9 cellular contexts compared by ENCODE assay signal in genomic region chr15:45186771-45187577, GRCh38. TPM values are rescaled to one million over a fixed set of nuclear protein-coding genes. Genes with fewer than 3 reads are reported as not detected.
DNase-seq lines count a peak whose midpoint lies in the region; ATAC-seq and TF ChIP-seq lines count a peak whose summit lies in the region.
"Had no signal": no experiment of that assay in that cellular context is flagged by ENCODE, and none has a peak within 500 bp of the region (broad histone marks: within the 10 kb centered on the region; RNA-seq: fewer than 3 reads in every experiment).

No MANE protein-coding gene starts in this region.

- no peaks in the 10 kb centered on the region for H3K9me3 Mint-ChIP-seq in central memory CD8-positive, alpha-beta T cell

- peaks cover 19% of the 10 kb centered on the region for H3K27me3 Mint-ChIP-seq in central memory CD8-positive, alpha-beta T cell

- intact Hi-C loops in mucosa of descending colon (cut with DNase I, micrococcal nuclease): no loop called here

- ATAC-seq in central memory CD8-positive, alpha-beta T cell (replicated peaks; ENCODE audit: extremely low read depth, poor library complexity, severe bottlenecking): no peak
- ATAC-seq in mucosa of descending colon: no peak
- ATAC-seq in HG02870 (IDR thresholded peaks at IDR 0.05; ENCODE audit: unreplicated experiment): no peak
- no peak for ATAC-seq in HG03095 (IDR thresholded peaks at IDR 0.05; ENCODE audit: unreplicated experiment)

- peaks cover 18% of the 10 kb centered on the region for H3K4me1 Mint-ChIP-seq in central memory CD8-positive, alpha-beta T cell

- no peaks in the 10 kb centered on the region for H3K36me3 ChIP-seq in mucosa of descending colon (ENCODE audit: low read depth)

- H3K9me3 ChIP-seq in mucosa of descending colon: no peaks in the 10 kb centered on the region

- no peak for TF ChIP-seq CTCF in mucosa of descending colon (IDR thresholded peaks at IDR 0.05)

- peak overlapping the region; percentile 82 for H3K27ac Mint-ChIP-seq in central memory CD8-positive, alpha-beta T cell (ENCODE audit: low read depth)

- peaks cover 9% of the 10 kb centered on the region for H3K36me3 Mint-ChIP-seq in central memory CD8-positive, alpha-beta T cell (ENCODE audit: insufficient read depth)

- H3K4me3 ChIP-seq in mucosa of descending colon: peak overlapping the region; percentile 36

- DNase-seq in stimulated activated CD4-positive, alpha-beta T cell treated with anti-CD3 and anti-CD28 coated beads, Interleukin-15, amount 100 ng/mL, for 24 hours: peak; percentile 19
- no peak for DNase-seq in stimulated activated CD4-positive, alpha-beta T cell treated with anti-CD3 and anti-CD28 coated beads, Interleukin-4, amount 100 ng/mL, for 1 hour
- no peak for DNase-seq in central memory CD8-positive, alpha-beta T cell (ENCODE audit: low spot score in 2 of 2)
- peak in 1 of 3 donors; percentile 41 for DNase-seq in mucosa of descending colon
- no peak for DNase-seq in DMS79 (lab: John Stamatoyannopoulos, UW)
- DNase-seq in stimulated activated CD4-positive, alpha-beta T cell treated with anti-CD3 and anti-CD28 coated beads, Interleukin-2, amount 100 ng/mL, for 24 hours: no peak

- H3K4me3 Mint-ChIP-seq in central memory CD8-positive, alpha-beta T cell: peak overlapping the region; percentile 90

- peaks cover 19% of the 10 kb centered on the region for H3K4me1 ChIP-seq in mucosa of descending colon (ENCODE audit: low read depth)

RNA-seq across cellular contexts. Expression of gene SHF, which starts 0.8 kb away (rescaled TPM):
- total RNA-seq in mucosa of descending colon: 10 to 100 TPM in 2 of 3 donors, 1 to 10 TPM in 1; 5.4 to 19.2 (median 14.9) TPM

RNA-seq across cellular contexts. Expression of gene DUOX1, which starts 57.2 kb away (rescaled TPM):
- total RNA-seq in mucosa of descending colon: 1 to 10 TPM in 1 of 3 donors, under 1 TPM in 2; 0.43 to 1.7 (median 0.70) TPM

RNA-seq across cellular contexts. Expression of gene DUOXA1, which starts 57.3 kb away (rescaled TPM):
- 1 to 10 TPM in 2 of 3 donors, under 1 TPM in 1; 0.29 to 1.6 (median 1.6) TPM for total RNA-seq in mucosa of descending colon
- total RNA-seq: activated CD8-positive, alpha-beta memory T cell treated with anti-CD3 and anti-CD28 coated beads for 36 hours had no signal
